In genomic region chr1:179935909-179936496, GRCh38 we compare ENCODE assay signal across 32 cellular contexts. TPM values are rescaled to one million over a fixed set of nuclear protein-coding genes. Genes with fewer than 3 reads are reported as not detected.
DNase-seq lines count a peak whose midpoint lies in the region; ATAC-seq, FAIRE-seq and TF ChIP-seq lines count a peak whose summit lies in the region.
"Had no signal": no experiment of that assay in that cellular context is flagged by ENCODE, and none has a peak within 500 bp of the region (broad histone marks: within the 10 kb centered on the region; RNA-seq: fewer than 3 reads in every experiment).

No MANE protein-coding gene starts in this region.

- peak; percentile 54 for ATAC-seq in K562
- ATAC-seq in activated CD8-positive, alpha-beta memory T cell treated with anti-CD3 and anti-CD28 coated beads, Interleukin-2, amount 10 ng/mL, durations not matched to agents 7 days and 5 days = no peak
- ATAC-seq: activated CD4-positive, alpha-beta T cell treated with anti-CD3 and anti-CD28 coated beads for 36 hours; activated CD8-positive, alpha-beta T cell treated with anti-CD3 and anti-CD28 coated beads, Interleukin-2, amount 10 ng/mL, durations not matched to agents 7 days and 5 days; activated T-helper 17 cell treated with anti-CD3 and anti-CD28 coated beads, Interleukin-2, amount 50 U/mL, for 72 hours; body of pancreas; effector memory CD8-positive, alpha-beta T cell had no signal

- peak overlapping the region; percentile 54 for H2AFZ ChIP-seq in OCI-LY3 (ENCODE audit: low read depth, low read length)
- peak overlapping the region; percentile 45; the same call in 1 of the 2 replicates for H2AFZ ChIP-seq in K562 (ENCODE audit: low read depth, low read length)
- H2AFZ ChIP-seq: parathyroid adenoma had no signal

- H3K9ac ChIP-seq in OCI-LY3 (ENCODE audit: low read length) = no peak overlapping the region
- no peak overlapping the region; a peak in 1 of 4 replicates for H3K9ac ChIP-seq in K562 (ENCODE audit: insufficient read depth in 1 of 2, low read depth in 2 of 2, low read length in 2 of 2)
- H3K9ac ChIP-seq: parathyroid adenoma, SK-N-SH had no signal

- no peak overlapping the region for H3K27ac Mint-ChIP-seq in activated CD8-positive, alpha-beta memory T cell treated with anti-CD3 and anti-CD28 coated beads, Interleukin-2, amount 10 ng/mL, durations not matched to agents 7 days and 5 days
- H3K27ac Mint-ChIP-seq: activated CD4-positive, alpha-beta T cell treated with anti-CD3 and anti-CD28 coated beads for 36 hours; activated CD8-positive, alpha-beta T cell treated with anti-CD3 and anti-CD28 coated beads, Interleukin-2, amount 10 ng/mL, durations not matched to agents 7 days and 5 days; activated T-helper 17 cell treated with anti-CD3 and anti-CD28 coated beads, Interleukin-2, amount 50 U/mL, for 72 hours; CD4-positive, alpha-beta memory T cell; effector memory CD8-positive, alpha-beta T cell; memory B cell; stimulated activated naive CD8-positive, alpha-beta T cell treated with anti-CD3 and anti-CD28 coated beads, Interleukin-15, Interleukin-2, amounts not matched to agents 100 ng/mL and 50 ng/mL, for 24 hours; T-helper 1 cell treated with Interleukin-12 subunit alpha and Interleukin-12 subunit beta and Interleukin-4 antibody, amounts not matched to agents 30 μg/mL and 1 μg/mL, for 36 hours had no signal

- H3K27ac ChIP-seq in OCI-LY3 (ENCODE audit: low read length) (peak overlapping the region; percentile 27), K562 (ENCODE audit: extremely low read depth, low read depth, low read length) (no peak overlapping the region), testis (no peak overlapping the region)
- H3K27ac ChIP-seq: body of pancreas, parathyroid adenoma, right atrium auricular region, thoracic aorta, uterus had no signal

- TF ChIP-seq CTCF in GM20000 (IDR thresholded peaks at IDR 0.05; ENCODE audit: extremely low read depth, missing control alignments) (no peak), OCI-LY3 (IDR thresholded peaks at IDR 0.05; ENCODE audit: low read depth, low read length) (no peak), K562 (IDR thresholded peaks at IDR 0.05 in 2 of 3, conservative IDR thresholded peaks at IDR 0.05 in 1 of 3; ENCODE audit: insufficient read depth in 2 of 3, low read depth in 1 of 3, low read length in 3 of 3) (no peak), testis (IDR thresholded peaks at IDR 0.05) (no peak)

- H3K27me3 ChIP-seq in OCI-LY3 (ENCODE audit: low read depth, low read length) (no peaks in the 10 kb centered on the region), K562 (ENCODE audit: control insufficient read depth in 2 of 2, insufficient read depth in 2 of 2, low read length in 2 of 2) (no peaks in the 10 kb centered on the region), testis (no peaks in the 10 kb centered on the region)
- H3K27me3 ChIP-seq: body of pancreas, right atrium auricular region, uterus had no signal

- in situ Hi-C loops in K562 (cut with MboI) = no loop called here

- TF ChIP-seq POLR2A in GM12892 (IDR thresholded peaks at IDR 0.05; ENCODE audit: low read depth, low read length) (no peak), K562 (conservative IDR thresholded peaks at IDR 0.05) (no peak), testis (IDR thresholded peaks at IDR 0.05) (no peak)

- H4K20me1 ChIP-seq in OCI-LY3 (ENCODE audit: insufficient read depth, low read length) (no peaks in the 10 kb centered on the region), K562 (replicated peaks; ENCODE audit: control insufficient read depth, insufficient read depth, low read length) (no peaks in the 10 kb centered on the region)

- H3K4me2 ChIP-seq in OCI-LY3 (ENCODE audit: low read length) = peak overlapping the region; percentile 39
- no peak overlapping the region for H3K4me2 ChIP-seq in K562 (ENCODE audit: insufficient read depth, low read length)
- H3K4me2 ChIP-seq: SK-N-SH had no signal

- H3K36me3 Mint-ChIP-seq in activated CD8-positive, alpha-beta memory T cell treated with anti-CD3 and anti-CD28 coated beads, Interleukin-2, amount 10 ng/mL, durations not matched to agents 7 days and 5 days = no peaks in the 10 kb centered on the region
- H3K36me3 Mint-ChIP-seq: CD4-positive, alpha-beta memory T cell; memory B cell had no signal

- H3K4me1 Mint-ChIP-seq in activated CD8-positive, alpha-beta memory T cell treated with anti-CD3 and anti-CD28 coated beads, Interleukin-2, amount 10 ng/mL, durations not matched to agents 7 days and 5 days = no peaks in the 10 kb centered on the region
- H3K4me1 Mint-ChIP-seq: activated CD4-positive, alpha-beta T cell treated with anti-CD3 and anti-CD28 coated beads for 36 hours; activated T-helper 17 cell treated with anti-CD3 and anti-CD28 coated beads, Interleukin-2, amount 50 U/mL, for 72 hours; CD4-positive, alpha-beta memory T cell; central memory CD8-positive, alpha-beta T cell; memory B cell had no signal

- BruUV-seq in K562 (replicated peaks; lab: Mats Ljungman, UMichigan) = no TSS peak

- H3K36me3 ChIP-seq in OCI-LY3 (replicated peaks; ENCODE audit: low read depth, low read length) (no peaks in the 10 kb centered on the region), K562 (ENCODE audit: control insufficient read depth, insufficient read depth, low read length) (no peaks in the 10 kb centered on the region), testis (ENCODE audit: low read depth, missing control alignments) (no peaks in the 10 kb centered on the region)
- H3K36me3 ChIP-seq: right atrium auricular region, thoracic aorta, uterus had no signal

- H3K4me3 ChIP-seq in OCI-LY3 (ENCODE audit: low read length) (no peak overlapping the region), K562 (no peak overlapping the region), testis (no peak overlapping the region)
- H3K4me3 ChIP-seq: body of pancreas, right atrium auricular region, thoracic aorta, uterus had no signal

- no peak for TF ChIP-seq RAD21 in K562 (CRISPR knock-in tag; conservative IDR thresholded peaks at IDR 0.05 in 1 of 2, IDR thresholded peaks at IDR 0.05 in 1 of 2)

- intact Hi-C loops in K562 (cut with micrococcal nuclease) (no loop called here), testis (cut with DNase I; ENCODE audit: low total_unique reads) (no loop called here)

- POLR2A ChIA-PET in K562 (lab: Yijun Ruan, JAX) = interaction anchor here (1.0 kb wide), 1 partner anchor 12 kb away, joined by 6 read pairs; no protein-coding TSS in a partner anchor

- 0% methylated on average over 1 of the region's 1 CpG for WGBS in K562 (ENCODE audit: insufficient coverage, low coverage, missing lambda C conversion rate)
- 61 to 62% methylated on average over 1 of the region's 1 CpG for WGBS in testis, 2 donors

- H3K9me3 Mint-ChIP-seq in activated CD8-positive, alpha-beta memory T cell treated with anti-CD3 and anti-CD28 coated beads, Interleukin-2, amount 10 ng/mL, durations not matched to agents 7 days and 5 days (ENCODE audit: low read depth) = no peaks in the 10 kb centered on the region
- H3K9me3 Mint-ChIP-seq: activated T-helper 17 cell treated with anti-CD3 and anti-CD28 coated beads, Interleukin-2, amount 50 U/mL, for 72 hours; CD4-positive, alpha-beta memory T cell; central memory CD8-positive, alpha-beta T cell; effector memory CD8-positive, alpha-beta T cell; memory B cell; stimulated activated naive CD8-positive, alpha-beta T cell treated with anti-CD3 and anti-CD28 coated beads, Interleukin-15, Interleukin-2, amounts not matched to agents 100 ng/mL and 50 ng/mL, for 24 hours; T-helper 1 cell treated with Interleukin-12 subunit alpha and Interleukin-12 subunit beta and Interleukin-4 antibody, amounts not matched to agents 30 μg/mL and 1 μg/mL, for 36 hours had no signal

- H3K79me2 ChIP-seq in OCI-LY3 (ENCODE audit: low read length) = no peaks in the 10 kb centered on the region
- H3K79me2 ChIP-seq in K562 (ENCODE audit: control insufficient read depth, insufficient read depth, low read length) = no peaks in the 10 kb centered on the region
- H3K79me2 ChIP-seq: parathyroid adenoma had no signal

- H3K27me3 Mint-ChIP-seq in activated CD8-positive, alpha-beta memory T cell treated with anti-CD3 and anti-CD28 coated beads, Interleukin-2, amount 10 ng/mL, durations not matched to agents 7 days and 5 days = peaks cover 18% of the 10 kb centered on the region
- H3K27me3 Mint-ChIP-seq: memory B cell had no signal

- TF ChIP-seq EP300 in K562 (IDR thresholded peaks at IDR 0.05; ENCODE audit: low read length) = no peak

- CTCF ChIA-PET in K562 (lab: Yijun Ruan, JAX; ENCODE audit: low intra/inter-chr PET ratio) = no interaction called here
- CTCF ChIA-PET in activated CD8-positive, alpha-beta memory T cell treated with anti-CD3 and anti-CD28 coated beads, Interleukin-2, amount 10 ng/mL, durations not matched to agents 7 days and 5 days (lab: Charles Lee) = interaction anchor here (1.4 kb wide), 1 partner anchor 37 kb away, joined by 3 read pairs; no protein-coding TSS in a partner anchor

- peaks cover 15% of the 10 kb centered on the region for H3K4me1 ChIP-seq in OCI-LY3 (ENCODE audit: low read length)
- no peaks in the 10 kb centered on the region for H3K4me1 ChIP-seq in K562 (replicated peaks in 1 of 2; ENCODE audit: control insufficient read depth in 2 of 2, insufficient read depth in 2 of 2, low read length in 2 of 2)
- H3K4me1 ChIP-seq in testis = peaks cover 5% of the 10 kb centered on the region
- H3K4me1 ChIP-seq: parathyroid adenoma, right atrium auricular region, uterus had no signal

- DNase-seq in GM12892 (ENCODE audit: insufficient read length) = no peak
- peak; percentile 32 for DNase-seq in GM20000 (ENCODE audit: low spot score)
- peak in 1 of 4 experiments; percentile 24 for DNase-seq in K562 (ENCODE audit: extremely low read depth in 1 of 4, low spot score in 3 of 4)
- DNase-seq in activated CD8-positive, alpha-beta memory T cell treated with anti-CD3 and anti-CD28 coated beads, Interleukin-2, amount 10 ng/mL, durations not matched to agents 7 days and 5 days = no peak
- no peak for DNase-seq in testis
- DNase-seq in ureter (ENCODE audit: low spot score) = no peak
- no peak for DNase-seq in T-helper 9 cell
- DNase-seq: activated CD4-positive, alpha-beta T cell treated with anti-CD3 and anti-CD28 coated beads for 36 hours; activated CD8-positive, alpha-beta T cell treated with anti-CD3 and anti-CD28 coated beads, Interleukin-2, amount 10 ng/mL, durations not matched to agents 7 days and 5 days; activated naive CD4-positive, alpha-beta T cell treated with anti-CD3 and anti-CD28 coated beads, Interleukin-2, amount 50 U/mL, for 16 hours; body of pancreas; CD4-positive, alpha-beta memory T cell; effector memory CD8-positive, alpha-beta T cell; IMR-90; NCI-H1092; NCI-H1694 treated with DMSO at 0.1 percent for 48 hours; NCI-H446 treated with DMSO at 0.1 percent for 48 hours; NCI-H82; SK-N-SH; stimulated activated CD4-positive, alpha-beta T cell treated with anti-CD3 and anti-CD28 coated beads, Interleukin-1b, Interleukin-23, amount 100 ng/mL, for 48 hours; uterus had no signal

- H3K9me3 ChIP-seq in OCI-LY3 (ENCODE audit: insufficient read depth, low read length) = no peaks in the 10 kb centered on the region
- H3K9me3 ChIP-seq in K562 (replicated peaks; ENCODE audit: control insufficient read depth, insufficient read depth, low read depth, low read length) = no peaks in the 10 kb centered on the region
- H3K9me3 ChIP-seq in testis = no peaks in the 10 kb centered on the region
- H3K9me3 ChIP-seq: body of pancreas, right atrium auricular region, SK-N-SH, thoracic aorta, uterus had no signal

- no peak overlapping the region for H3K4me3 Mint-ChIP-seq in activated CD8-positive, alpha-beta memory T cell treated with anti-CD3 and anti-CD28 coated beads, Interleukin-2, amount 10 ng/mL, durations not matched to agents 7 days and 5 days
- H3K4me3 Mint-ChIP-seq: activated CD4-positive, alpha-beta T cell treated with anti-CD3 and anti-CD28 coated beads for 36 hours; activated CD8-positive, alpha-beta T cell treated with anti-CD3 and anti-CD28 coated beads, Interleukin-2, amount 10 ng/mL, durations not matched to agents 7 days and 5 days; activated T-helper 17 cell treated with anti-CD3 and anti-CD28 coated beads, Interleukin-2, amount 50 U/mL, for 72 hours; CD4-positive, alpha-beta memory T cell; central memory CD8-positive, alpha-beta T cell; effector memory CD8-positive, alpha-beta T cell; memory B cell; stimulated activated naive CD8-positive, alpha-beta T cell treated with anti-CD3 and anti-CD28 coated beads, Interleukin-15, Interleukin-2, amounts not matched to agents 100 ng/mL and 50 ng/mL, for 24 hours; T-helper 1 cell treated with Interleukin-12 subunit alpha and Interleukin-12 subunit beta and Interleukin-4 antibody, amounts not matched to agents 30 μg/mL and 1 μg/mL, for 36 hours had no signal

- FAIRE-seq in GM12892 (lab: Jason Lieb, UNC) = peak; percentile 17
- no peak for FAIRE-seq in K562 (lab: Jason Lieb, UNC)
- FAIRE-seq: GM19239, H54 had no signal

- no peaks in the 10 kb centered on the region for H3K9me1 ChIP-seq in K562 (ENCODE audit: control insufficient read depth, insufficient read depth, low read length)

RNA-seq across cellular contexts. Expression of gene CEP350, which starts 18.6 kb away (rescaled TPM):
- polyA plus RNA-seq in GM12892 (2012; ENCODE audit: missing spikeins) = 14.7 TPM
- 27.4 and 114 TPM in 2 replicates for total RNA-seq in K562 (2011; cell fraction: chromatin; rRNA removed; ENCODE audit: low replicate concordance)
- total RNA-seq in K562 (2011; cell fraction: nucleolus; rRNA removed) = 19.5 and 31.2 TPM in 2 replicates
- total RNA-seq in K562 (2011; cell fraction: nucleoplasm; rRNA removed) = 38.1 and 40.1 TPM in 2 replicates
- total RNA-seq in K562 (2014; rRNA removed) = 30.4 and 34.2 TPM in 2 replicates
- 56.0 and 66.8 TPM in 2 replicates for total RNA-seq in K562 (2014; rRNA removed; fragmentation: Illumina TruSeq; extraction: Trizol)
- total RNA-seq in K562 (2015; rRNA removed; fragmentation: Illumina TruSeq; extraction: Trizol) = 57.7 and 64.3 TPM in 2 replicates
- 39.5 and 42.2 TPM in 2 replicates for total RNA-seq in K562 (2021)
- 17.7 and 23.3 TPM in 2 replicates for polyA plus RNA-seq in K562 (2011; rRNA removed)
- 4.5 and 8.3 TPM in 2 replicates for polyA plus RNA-seq in K562 (2011; cell fraction: cytosol; rRNA removed)
- polyA plus RNA-seq in K562 (2011; cell fraction: nucleus; rRNA removed) = 13.5 and 20.3 TPM in 2 replicates
- polyA plus RNA-seq in K562 (2012) = 17.6 and 18.7 TPM in 2 replicates
- 23.0 and 28.0 TPM in 2 replicates for polyA plus RNA-seq in K562 (2014; fragmentation: Illumina TruSeq; extraction: Trizol)
- 1 to 10 TPM; 8.3 to 8.7 TPM for polyA plus RNA-seq in K562 (2014; fragmentation: Nextera tagmentation; extraction: Ambion mirVana)
- polyA plus RNA-seq in K562 (2014; rRNA removed) = 17.1 and 20.4 TPM in 2 replicates
- 94.1 and 107 TPM in 2 replicates for polyA minus RNA-seq in K562 (2011; rRNA and poly(A)+ RNA removed)
- 29.8 and 44.2 TPM in 2 replicates for polyA minus RNA-seq in K562 (2011; cell fraction: cytosol; rRNA and poly(A)+ RNA removed)
- polyA minus RNA-seq in K562 (2011; cell fraction: nucleus; rRNA and poly(A)+ RNA removed) = 34.6 and 77.2 TPM in 2 replicates
- total RNA-seq in activated CD8-positive, alpha-beta memory T cell treated with anti-CD3 and anti-CD28 coated beads, Interleukin-2, amount 10 ng/mL, durations not matched to agents 7 days and 5 days = 10 to 100 TPM; 50.7 to 61.7 TPM
- 100 to 1,000 TPM; 104 to 177 TPM for total RNA-seq in testis
- polyA plus RNA-seq in testis (ENCODE audit: insufficient read depth, low read depth, low replicate concordance) = 89.4 TPM
- total RNA-seq in ureter = 58.4 TPM

RNA-seq across cellular contexts. Expression of gene TOR1AIP1, which starts 53.9 kb away (rescaled TPM):
- polyA plus RNA-seq in GM12892 (2012; ENCODE audit: missing spikeins) = 23.7 TPM
- total RNA-seq in K562 (2011; cell fraction: chromatin; rRNA removed; ENCODE audit: low replicate concordance) = 34.1 and 36.6 TPM in 2 replicates
- 20.5 and 27.2 TPM in 2 replicates for total RNA-seq in K562 (2011; cell fraction: nucleolus; rRNA removed)
- 29.0 and 38.0 TPM in 2 replicates for total RNA-seq in K562 (2011; cell fraction: nucleoplasm; rRNA removed)
- total RNA-seq in K562 (2014; rRNA removed) (21.0 and 29.1 TPM in 2 replicates), K562 (2014; rRNA removed; fragmentation: Illumina TruSeq; extraction: Trizol) (35.5 and 40.4 TPM in 2 replicates), K562 (2015; rRNA removed; fragmentation: Illumina TruSeq; extraction: Trizol) (34.4 and 38.1 TPM in 2 replicates), K562 (2021) (21.7 and 28.0 TPM in 2 replicates), testis (10 to 100 TPM; 62.7 to 63.7 TPM), ureter (51.5 TPM)
- polyA plus RNA-seq in K562 (2011; rRNA removed) (30.6 and 36.2 TPM in 2 replicates), K562 (2014; fragmentation: Illumina TruSeq; extraction: Trizol) (39.3 and 46.9 TPM in 2 replicates), K562 (2014; fragmentation: Nextera tagmentation; extraction: Ambion mirVana) (10 to 100 TPM; 27.1 to 38.0 TPM), K562 (2014; rRNA removed) (18.1 and 21.7 TPM in 2 replicates), testis (ENCODE audit: insufficient read depth, low read depth, low replicate concordance) (72.3 TPM)
- 10.8 and 14.3 TPM in 2 replicates for polyA plus RNA-seq in K562 (2011; cell fraction: cytosol; rRNA removed)
- polyA plus RNA-seq in K562 (2011; cell fraction: nucleus; rRNA removed) = 8.2 and 12.3 TPM in 2 replicates
- polyA plus RNA-seq in K562 (2012) = 22.9 and 25.6 TPM in 2 replicates
- 41.7 and 51.5 TPM in 2 replicates for polyA minus RNA-seq in K562 (2011; rRNA and poly(A)+ RNA removed)
- polyA minus RNA-seq in K562 (2011; cell fraction: cytosol; rRNA and poly(A)+ RNA removed) = 10.0 and 21.2 TPM in 2 replicates
- 15.8 and 21.8 TPM in 2 replicates for polyA minus RNA-seq in K562 (2011; cell fraction: nucleus; rRNA and poly(A)+ RNA removed)
- 10 to 100 TPM; 67.3 to 80.0 TPM for total RNA-seq in activated CD8-positive, alpha-beta memory T cell treated with anti-CD3 and anti-CD28 coated beads, Interleukin-2, amount 10 ng/mL, durations not matched to agents 7 days and 5 days

RNA-seq across cellular contexts. Expression of gene TOR1AIP2, which starts 58.4 kb away (rescaled TPM):
- polyA plus RNA-seq in GM12892 (2012; ENCODE audit: missing spikeins) = 22.7 TPM
- 74.7 and 186 TPM in 2 replicates for total RNA-seq in K562 (2011; cell fraction: chromatin; rRNA removed; ENCODE audit: low replicate concordance)
- total RNA-seq in K562 (2011; cell fraction: nucleolus; rRNA removed) = 41.0 and 51.3 TPM in 2 replicates
- total RNA-seq in K562 (2011; cell fraction: nucleoplasm; rRNA removed) = 111 and 217 TPM in 2 replicates
- 38.3 and 63.2 TPM in 2 replicates for total RNA-seq in K562 (2014; rRNA removed)
- 122 and 133 TPM in 2 replicates for total RNA-seq in K562 (2014; rRNA removed; fragmentation: Illumina TruSeq; extraction: Trizol)
- 91.2 and 103 TPM in 2 replicates for total RNA-seq in K562 (2015; rRNA removed; fragmentation: Illumina TruSeq; extraction: Trizol)
- total RNA-seq in K562 (2021) = 105 and 107 TPM in 2 replicates
- polyA plus RNA-seq in K562 (2011; rRNA removed) = 49.0 and 72.5 TPM in 2 replicates
- polyA plus RNA-seq in K562 (2011; cell fraction: cytosol; rRNA removed) = 20.5 and 30.3 TPM in 2 replicates
- 18.9 and 22.1 TPM in 2 replicates for polyA plus RNA-seq in K562 (2011; cell fraction: nucleus; rRNA removed)
- 14.7 and 20.4 TPM in 2 replicates for polyA plus RNA-seq in K562 (2012)
- polyA plus RNA-seq in K562 (2014; fragmentation: Illumina TruSeq; extraction: Trizol) = 39.6 and 41.1 TPM in 2 replicates
- 10 to 100 TPM; 16.7 to 31.7 TPM for polyA plus RNA-seq in K562 (2014; fragmentation: Nextera tagmentation; extraction: Ambion mirVana)
- polyA plus RNA-seq in K562 (2014; rRNA removed) = 41.4 and 41.9 TPM in 2 replicates
- polyA minus RNA-seq in K562 (2011; rRNA and poly(A)+ RNA removed) = 144 and 191 TPM in 2 replicates
- 55.8 and 79.8 TPM in 2 replicates for polyA minus RNA-seq in K562 (2011; cell fraction: cytosol; rRNA and poly(A)+ RNA removed)
- polyA minus RNA-seq in K562 (2011; cell fraction: nucleus; rRNA and poly(A)+ RNA removed) = 33.9 and 55.4 TPM in 2 replicates
- total RNA-seq in activated CD8-positive, alpha-beta memory T cell treated with anti-CD3 and anti-CD28 coated beads, Interleukin-2, amount 10 ng/mL, durations not matched to agents 7 days and 5 days = 10 to 100 TPM; 43.5 to 50.1 TPM
- total RNA-seq in testis = 10 to 100 TPM; 71.5 to 90.4 TPM
- polyA plus RNA-seq in testis (ENCODE audit: insufficient read depth, low read depth, low replicate concordance) = 25.9 TPM
- 67.1 TPM for total RNA-seq in ureter
